17 cellular contexts compared by ENCODE assay signal in the genomic region with DNA sequence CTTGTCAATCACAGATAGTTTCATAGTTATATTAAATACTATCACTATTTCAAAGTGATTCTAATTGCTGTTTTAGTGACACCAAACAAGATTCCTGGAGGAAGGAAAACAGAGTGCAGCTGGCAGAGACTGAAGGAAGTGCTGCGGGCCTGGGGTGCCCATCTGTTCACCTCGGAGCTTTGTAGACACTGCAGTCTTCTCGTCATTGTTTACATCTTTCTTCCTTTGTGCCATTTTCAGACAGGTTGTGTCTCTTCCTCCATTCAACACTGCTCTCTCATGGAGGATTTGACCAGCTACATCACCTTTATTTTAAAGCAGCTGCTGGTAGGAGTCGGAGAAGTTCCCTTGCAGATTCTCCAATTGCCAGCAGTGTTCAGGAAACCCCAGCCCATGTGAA. TPM values are rescaled to one million over a fixed set of nuclear protein-coding genes. Genes with fewer than 3 reads are reported as not detected.
"Had no signal": no experiment of that assay in that cellular context is flagged by ENCODE, and none has a peak within 500 bp of the region (broad histone marks: within the 10 kb centered on the region; RNA-seq: fewer than 3 reads in every experiment).

No MANE protein-coding gene starts in this region.

- H3K27me3 Mint-ChIP-seq: activated naive CD8-positive, alpha-beta T cell treated with anti-CD3 and anti-CD28 coated beads for 36 hours had no signal

- ATAC-seq: heart left ventricle, left ventricle myocardium superior, right cardiac atrium had no signal

- H3K9me3 Mint-ChIP-seq: activated naive CD8-positive, alpha-beta T cell treated with anti-CD3 and anti-CD28 coated beads for 36 hours; T-helper 2 cell treated with Interferon-gamma antibody and Interleukin-4, amounts not matched to agents 5 μg/mL and 100 μg/mL, for 36 hours had no signal

- H3K4me3 ChIP-seq: esophagus squamous epithelium, heart left ventricle, transverse colon had no signal

- H3K27me3 ChIP-seq: brain microvascular endothelial cell, esophagus squamous epithelium, transverse colon had no signal

- H3K27ac Mint-ChIP-seq: activated naive CD8-positive, alpha-beta T cell treated with anti-CD3 and anti-CD28 coated beads for 36 hours; T-helper 2 cell treated with Interferon-gamma antibody and Interleukin-4, amounts not matched to agents 5 μg/mL and 100 μg/mL, for 36 hours had no signal

- H3K4me1 ChIP-seq: transverse colon had no signal

- H3K27ac ChIP-seq: brain microvascular endothelial cell, esophagus squamous epithelium, heart left ventricle, transverse colon had no signal

- DNase-seq: activated CD4-positive, alpha-beta T cell treated with anti-CD3 and anti-CD28 coated beads, Interleukin-2, amount 50 U/mL, for 4 hours; activated CD4-positive, CD25-positive, alpha-beta regulatory T cell treated with anti-CD3 and anti-CD28 coated beads, Interleukin-2, amount 50 U/mL, for 72 hours; activated gamma-delta T cell; activated naive CD8-positive, alpha-beta T cell treated with anti-CD3 and anti-CD28 coated beads for 36 hours; activated T-cell treated with anti-CD3 and anti-CD28 coated beads, Interleukin-2, amount 50 U/mL, for 1 hour; brain microvascular endothelial cell; esophagus squamous epithelium; foreskin fibroblast; heart left ventricle; left ventricle myocardium superior; mesendoderm; posterior cingulate gyrus; right cardiac atrium; small intestine; transverse colon had no signal

- H3K36me3 ChIP-seq: brain microvascular endothelial cell, esophagus squamous epithelium, heart left ventricle, transverse colon had no signal

- H3K36me3 Mint-ChIP-seq: activated naive CD8-positive, alpha-beta T cell treated with anti-CD3 and anti-CD28 coated beads for 36 hours had no signal

- H3K9me3 ChIP-seq: esophagus squamous epithelium, heart left ventricle, transverse colon had no signal

- H3K4me3 Mint-ChIP-seq: activated naive CD8-positive, alpha-beta T cell treated with anti-CD3 and anti-CD28 coated beads for 36 hours; T-helper 2 cell treated with Interferon-gamma antibody and Interleukin-4, amounts not matched to agents 5 μg/mL and 100 μg/mL, for 36 hours had no signal

RNA-seq across cellular contexts. Expression of gene ABCA4, which starts 37.3 kb away (rescaled TPM):
- total RNA-seq: activated naive CD8-positive, alpha-beta T cell treated with anti-CD3 and anti-CD28 coated beads for 36 hours had no signal
- polyA plus RNA-seq: neural cell had no signal
